ENCODE assay signal across 19 cellular contexts in genomic region chr11:104926771-104927470, GRCh38. TPM values are rescaled to one million over a fixed set of nuclear protein-coding genes. Genes with fewer than 3 reads are reported as not detected.
DNase-seq lines count a peak whose midpoint lies in the region; ATAC-seq and TF ChIP-seq lines count a peak whose summit lies in the region.
"Had no signal": no experiment of that assay in that cellular context is flagged by ENCODE, and none has a peak within 500 bp of the region (broad histone marks: within the 10 kb centered on the region; RNA-seq: fewer than 3 reads in every experiment).

No MANE protein-coding gene starts in this region.

- POLR2A ChIA-PET in activated CD8-positive, alpha-beta T cell treated with anti-CD3 and anti-CD28 coated beads, Interleukin-2, amount 10 ng/mL, durations not matched to agents 7 days and 5 days (lab: Charles Lee) = interaction anchor here (1.2 kb wide), 1 partner anchor 54 kb away, joined by 4 read pairs; no protein-coding TSS in a partner anchor
- POLR2A ChIA-PET in activated CD8-positive, alpha-beta T cell treated with anti-CD3 and anti-CD28 coated beads for 36 hours (lab: Charles Lee) = interaction anchor here (0.5 kb wide), 1 partner anchor 20 kb away, joined by 3 read pairs; no protein-coding TSS in a partner anchor

- intact Hi-C loops in activated CD8-positive, alpha-beta T cell treated with anti-CD3 and anti-CD28 coated beads for 36 hours (cut with micrococcal nuclease) = no loop called here
- intact Hi-C loops in posterior vena cava (cut with DNase I) = no loop called here
- intact Hi-C loops in CD14-positive monocyte (cut with micrococcal nuclease) = no loop called here
- intact Hi-C loops in body of pancreas (cut with DNase I) = no loop called here

- H3K27me3 ChIP-seq in brain microvascular endothelial cell (replicated peaks) (no peaks in the 10 kb centered on the region), body of pancreas (no peaks in the 10 kb centered on the region)
- H3K27me3 ChIP-seq: BLaER1 had no signal

- in situ Hi-C loops in brain microvascular endothelial cell (cut with HindIII; ENCODE audit: low pct_ligation_motif_present, low sequenced_read_pairs) = no loop called here

- H3K27ac ChIP-seq in brain microvascular endothelial cell = no peak overlapping the region
- no peak overlapping the region for H3K27ac ChIP-seq in body of pancreas
- H3K27ac ChIP-seq: 22Rv1, BLaER1 had no signal

- no peak for TF ChIP-seq POLR2A in body of pancreas (IDR thresholded peaks at IDR 0.05)

- H3K4me3 Mint-ChIP-seq in activated CD8-positive, alpha-beta T cell treated with anti-CD3 and anti-CD28 coated beads, Interleukin-2, amount 10 ng/mL, durations not matched to agents 7 days and 5 days = no peak overlapping the region
- H3K4me3 Mint-ChIP-seq in activated CD8-positive, alpha-beta T cell treated with anti-CD3 and anti-CD28 coated beads for 36 hours = no peak overlapping the region
- H3K4me3 Mint-ChIP-seq in CD14-positive monocyte = no peak overlapping the region

- no peak for ATAC-seq in activated CD8-positive, alpha-beta T cell treated with anti-CD3 and anti-CD28 coated beads, Interleukin-2, amount 10 ng/mL, durations not matched to agents 7 days and 5 days
- no peak for ATAC-seq in activated CD8-positive, alpha-beta T cell treated with anti-CD3 and anti-CD28 coated beads for 36 hours
- ATAC-seq in body of pancreas (no peak), HG02981 (IDR thresholded peaks at IDR 0.05; ENCODE audit: unreplicated experiment) (no peak)
- ATAC-seq: Panc1 had no signal

- H3K27ac Mint-ChIP-seq in activated CD8-positive, alpha-beta T cell treated with anti-CD3 and anti-CD28 coated beads, Interleukin-2, amount 10 ng/mL, durations not matched to agents 7 days and 5 days = peak overlapping the region; percentile 23
- no peak overlapping the region for H3K27ac Mint-ChIP-seq in activated CD8-positive, alpha-beta T cell treated with anti-CD3 and anti-CD28 coated beads for 36 hours
- H3K27ac Mint-ChIP-seq in CD14-positive monocyte = no peak overlapping the region

- peaks cover 0 to 6% (median 0%) of the 10 kb centered on the region in 3 donors for H3K9me3 ChIP-seq in body of pancreas

- CTCF ChIA-PET in activated CD8-positive, alpha-beta T cell treated with anti-CD3 and anti-CD28 coated beads, Interleukin-2, amount 10 ng/mL, durations not matched to agents 7 days and 5 days (lab: Charles Lee) = interaction anchor here (1.0 kb wide), 1 partner anchor 28 kb away, joined by 3 read pairs; no protein-coding TSS in a partner anchor
- CTCF ChIA-PET in activated CD8-positive, alpha-beta T cell treated with anti-CD3 and anti-CD28 coated beads for 36 hours (lab: Charles Lee) = interaction anchor here (1.0 to 1.2 kb wide), 2 partner anchors 19 to 20 kb away, joined by 3 to 4 read pairs; no protein-coding TSS in a partner anchor

- no peak for TF ChIP-seq CTCF in activated CD8-positive, alpha-beta T cell treated with anti-CD3 and anti-CD28 coated beads for 36 hours (IDR thresholded peaks at IDR 0.05)
- no peak for TF ChIP-seq CTCF in brain microvascular endothelial cell (IDR thresholded peaks at IDR 0.05; ENCODE audit: low read depth, low read length, missing control alignments)
- TF ChIP-seq CTCF in CD14-positive monocyte (IDR thresholded peaks at IDR 0.05) = no peak
- no peak for TF ChIP-seq CTCF in body of pancreas (IDR thresholded peaks at IDR 0.05)

- peaks cover 28% of the 10 kb centered on the region for H3K9me3 Mint-ChIP-seq in activated CD8-positive, alpha-beta T cell treated with anti-CD3 and anti-CD28 coated beads, Interleukin-2, amount 10 ng/mL, durations not matched to agents 7 days and 5 days (ENCODE audit: insufficient read depth)
- peaks cover 27% of the 10 kb centered on the region for H3K9me3 Mint-ChIP-seq in activated CD8-positive, alpha-beta T cell treated with anti-CD3 and anti-CD28 coated beads for 36 hours
- H3K9me3 Mint-ChIP-seq in CD14-positive monocyte = peaks cover 12 to 28% (median 15%) of the 10 kb centered on the region in 7 donors

- peaks cover 65% of the 10 kb centered on the region for H3K36me3 Mint-ChIP-seq in activated CD8-positive, alpha-beta T cell treated with anti-CD3 and anti-CD28 coated beads, Interleukin-2, amount 10 ng/mL, durations not matched to agents 7 days and 5 days (ENCODE audit: low read depth)
- peaks cover 20% of the 10 kb centered on the region for H3K36me3 Mint-ChIP-seq in activated CD8-positive, alpha-beta T cell treated with anti-CD3 and anti-CD28 coated beads for 36 hours (ENCODE audit: low read depth)
- no peaks in the 10 kb centered on the region for H3K36me3 Mint-ChIP-seq in CD14-positive monocyte

- peaks cover 9% of the 10 kb centered on the region for H3K4me1 Mint-ChIP-seq in activated CD8-positive, alpha-beta T cell treated with anti-CD3 and anti-CD28 coated beads, Interleukin-2, amount 10 ng/mL, durations not matched to agents 7 days and 5 days (ENCODE audit: low read depth)
- H3K4me1 Mint-ChIP-seq in activated CD8-positive, alpha-beta T cell treated with anti-CD3 and anti-CD28 coated beads for 36 hours (ENCODE audit: low read depth) = no peaks in the 10 kb centered on the region
- no peaks in the 10 kb centered on the region for H3K4me1 Mint-ChIP-seq in CD14-positive monocyte

- DNase-seq in activated CD8-positive, alpha-beta T cell treated with anti-CD3 and anti-CD28 coated beads, Interleukin-2, amount 10 ng/mL, durations not matched to agents 7 days and 5 days = no peak
- DNase-seq in activated CD8-positive, alpha-beta T cell treated with anti-CD3 and anti-CD28 coated beads for 36 hours = no peak
- DNase-seq in brain microvascular endothelial cell (peak; percentile 4), iPS-NIHi11 (ENCODE audit: low spot score) (peak; percentile 14), posterior vena cava (ENCODE audit: low spot score) (peak; percentile 50), CD14-positive monocyte (ENCODE audit: low spot score) (no peak), body of pancreas (no peak)
- DNase-seq: KG1, NCI-H1092 treated with DMSO at 0.1 percent for 48 hours, NCI-H187, NCI-H2171, NCI-H446 treated with DMSO at 0.1 percent for 48 hours, NCI-H748 treated with DMSO at 0.1 percent for 48 hours, Right ventricle myocardium superior had no signal

- H3K4me1 ChIP-seq in body of pancreas = no peaks in the 10 kb centered on the region
- H3K4me1 ChIP-seq: BLaER1 had no signal

- H3K36me3 ChIP-seq in brain microvascular endothelial cell (replicated peaks) (no peaks in the 10 kb centered on the region), body of pancreas (replicated peaks in 1 of 2; ENCODE audit: insufficient read depth in 1 of 2, low read depth in 2 of 2) (no peaks in the 10 kb centered on the region)
- H3K36me3 ChIP-seq: BLaER1 had no signal

- H3K4me3 ChIP-seq in brain microvascular endothelial cell (ENCODE audit: low read depth, low read length) (no peak overlapping the region), body of pancreas (no peak overlapping the region)
- H3K4me3 ChIP-seq: BLaER1 had no signal

- WGBS in body of pancreas, 2 donors = 69 to 85% methylated on average over 6 to 7 of the region's 8 CpGs

- H3K27me3 Mint-ChIP-seq in activated CD8-positive, alpha-beta T cell treated with anti-CD3 and anti-CD28 coated beads, Interleukin-2, amount 10 ng/mL, durations not matched to agents 7 days and 5 days (ENCODE audit: low read depth) = no peaks in the 10 kb centered on the region
- H3K27me3 Mint-ChIP-seq in activated CD8-positive, alpha-beta T cell treated with anti-CD3 and anti-CD28 coated beads for 36 hours = no peaks in the 10 kb centered on the region
- no peaks in the 10 kb centered on the region for H3K27me3 Mint-ChIP-seq in CD14-positive monocyte (ENCODE audit: low read depth in 3 of 3)

RNA-seq across cellular contexts. Expression of gene CASP12, which starts 28.7 kb away (rescaled TPM):
- not detected for total RNA-seq in activated CD8-positive, alpha-beta T cell treated with anti-CD3 and anti-CD28 coated beads, Interleukin-2, amount 10 ng/mL, durations not matched to agents 7 days and 5 days
- not detected for total RNA-seq in activated CD8-positive, alpha-beta T cell treated with anti-CD3 and anti-CD28 coated beads for 36 hours
- total RNA-seq in posterior vena cava (1 to 10 TPM; 1.5 to 2.0 TPM), body of pancreas (1 to 10 TPM; 1.6 to 3.6 TPM)
- not detected for polyA plus RNA-seq in CD14-positive monocyte
- total RNA-seq: MCF 10A had no signal

RNA-seq across cellular contexts. Expression of gene CASP4, which starts 41.5 kb away (rescaled TPM):
- total RNA-seq in activated CD8-positive, alpha-beta T cell treated with anti-CD3 and anti-CD28 coated beads, Interleukin-2, amount 10 ng/mL, durations not matched to agents 7 days and 5 days = 100 to 1,000 TPM; 102 to 111 TPM
- total RNA-seq in activated CD8-positive, alpha-beta T cell treated with anti-CD3 and anti-CD28 coated beads for 36 hours = 10 to 100 TPM; 39.6 to 42.9 TPM
- 10 to 100 TPM; 43.5 to 57.3 TPM for total RNA-seq in posterior vena cava
- polyA plus RNA-seq in CD14-positive monocyte = 100 to 1,000 TPM; 148 to 163 TPM
- 10 to 100 TPM; 39.9 to 61.0 TPM for total RNA-seq in body of pancreas

Comparison
In these comparisons a context has a peak if more than half of its experiments do, and no peak if none do; other contexts are left out.
1. DNase-seq: peak in brain microvascular endothelial cell (single experiment), iPS-NIHi11 (single experiment) and posterior vena cava (single experiment); none in activated CD8-positive, alpha-beta T cell treated with anti-CD3 and anti-CD28 coated beads, Interleukin-2, amount 10 ng/mL, durations not matched to agents 7 days and 5 days (single experiment), activated CD8-positive, alpha-beta T cell treated with anti-CD3 and anti-CD28 coated beads for 36 hours (single experiment), CD14-positive monocyte (single experiment) and body of pancreas (0 of 4).